7 cellular contexts compared by ENCODE assay signal in the genomic region with DNA sequence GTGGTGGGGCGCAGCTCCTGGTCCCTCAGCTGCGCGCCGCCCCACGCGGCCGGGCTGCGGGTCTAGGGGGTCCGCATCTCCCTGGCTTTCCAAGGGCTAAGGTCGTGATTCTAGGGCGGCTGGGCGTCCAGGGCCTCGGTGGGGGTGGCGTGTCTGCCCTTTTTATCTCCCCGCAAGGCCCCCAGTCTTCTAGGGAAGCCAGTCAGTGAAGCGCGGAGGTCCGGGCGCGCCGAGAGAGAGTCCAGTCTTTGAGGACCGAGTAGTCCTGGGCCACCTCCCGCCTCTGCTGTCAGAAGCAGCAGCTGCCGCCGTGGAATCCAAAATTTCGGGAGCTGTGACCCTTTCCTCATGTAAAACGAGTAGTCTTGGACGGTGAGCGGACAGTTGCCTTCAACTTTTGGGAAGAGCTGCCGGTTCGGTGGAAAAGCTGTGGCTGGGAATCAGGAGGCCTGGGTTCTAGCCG. TPM values are rescaled to one million over a fixed set of nuclear protein-coding genes. Genes with fewer than 3 reads are reported as not detected.
DNase-seq lines count a peak whose midpoint lies in the region; ATAC-seq, FAIRE-seq and TF ChIP-seq lines count a peak whose summit lies in the region.
"Not testable (repeated sequence)": the region's sequence is repeated elsewhere in the genome, so short reads cannot be mapped to it uniquely, and the experiment has no call there.

No MANE protein-coding gene starts in this region.

- not testable (repeated sequence) for TF ChIP-seq CTCF in kidney (IDR thresholded peaks at IDR 0.05; ENCODE audit: borderline replicate concordance, extremely low read depth, insufficient read depth)

- H3K4me3 Mint-ChIP-seq in effector memory CD8-positive, alpha-beta T cell: peak overlapping the region; percentile 95 to 96

- H3K27ac ChIP-seq in kidney (ENCODE audit: low read depth in 2 of 2, low read length in 2 of 2): peak overlapping the region; percentile 82 to 85

- H3K9me3 ChIP-seq in kidney (ENCODE audit: control insufficient read depth in 1 of 2, low read length in 2 of 2): not testable (repeated sequence)

- peak overlapping the region; percentile 97 to 99 for H3K27ac Mint-ChIP-seq in effector memory CD8-positive, alpha-beta T cell

- ATAC-seq in GM18868 (IDR thresholded peaks at IDR 0.05; ENCODE audit: unreplicated experiment) (peak; percentile 2), HG02870 (IDR thresholded peaks at IDR 0.05; ENCODE audit: unreplicated experiment) (peak; percentile 38)
- ATAC-seq in effector memory CD8-positive, alpha-beta T cell (replicated peaks): not testable (repeated sequence)

- H3K4me1 ChIP-seq in kidney (ENCODE audit: control insufficient read depth in 1 of 2, insufficient read depth in 1 of 2, low read depth in 1 of 2, low read length in 2 of 2): not testable (repeated sequence)

- H3K36me3 Mint-ChIP-seq in effector memory CD8-positive, alpha-beta T cell (ENCODE audit: insufficient read depth): peaks cover 11% of the 10 kb centered on the region

- intact Hi-C loops in kidney (cut with DNase I); posterior cingulate gyrus (cut with DNase I): not testable (repeated sequence)

- peak overlapping the region; percentile 72 to 87 for H3K9ac ChIP-seq in kidney (ENCODE audit: low read length in 2 of 2)

- H3K36me3 ChIP-seq in kidney (ENCODE audit: control insufficient read depth in 1 of 2, insufficient read depth in 2 of 2, low read length in 2 of 2): not testable (repeated sequence)

- DNase-seq in NCI-H1092 treated with DMSO at 0.1 percent for 48 hours (lab: John Stamatoyannopoulos, UW) (peak; percentile 38), activated T-cell treated with anti-CD3 and anti-CD28 coated beads for 48 hours (ENCODE audit: low read depth) (peak; percentile 6), posterior cingulate gyrus (peak in 8 of 10 donors; percentile 9 to 85 (median 20))
- DNase-seq in effector memory CD8-positive, alpha-beta T cell: peak in 1 of 3 experiments; percentile 2
- DNase-seq in kidney: not testable (repeated sequence)

- peak overlapping the region; percentile 88 to 94 for H3K4me3 ChIP-seq in kidney (ENCODE audit: low read length in 2 of 2)

- H3K4me1 Mint-ChIP-seq in effector memory CD8-positive, alpha-beta T cell (ENCODE audit: low read depth in 2 of 2): peaks cover 31 to 41% of the 10 kb centered on the region in 2 donors

- H3K27me3 Mint-ChIP-seq in effector memory CD8-positive, alpha-beta T cell: peaks cover 13 to 15% of the 10 kb centered on the region in 2 donors

- not testable (repeated sequence) for FAIRE-seq in kidney (lab: Jason Lieb, UNC)

- not testable (repeated sequence) for H3K9me3 Mint-ChIP-seq in effector memory CD8-positive, alpha-beta T cell

RNA-seq across cellular contexts. Expression of a gene that starts 40.2 kb away (rescaled TPM):
- 22.3 TPM for total RNA-seq in kidney
- polyA plus RNA-seq in kidney (ENCODE audit: insufficient read depth, low read depth, low replicate concordance): 7.2 TPM

RNA-seq across cellular contexts. Expression of a gene that starts 46.1 kb away (rescaled TPM):
- total RNA-seq in kidney: 2.7 TPM
- polyA plus RNA-seq in kidney (ENCODE audit: insufficient read depth, low read depth, low replicate concordance): not detected
